Comparison of ENCODE assay signal across 8 cellular contexts in the genomic region with DNA sequence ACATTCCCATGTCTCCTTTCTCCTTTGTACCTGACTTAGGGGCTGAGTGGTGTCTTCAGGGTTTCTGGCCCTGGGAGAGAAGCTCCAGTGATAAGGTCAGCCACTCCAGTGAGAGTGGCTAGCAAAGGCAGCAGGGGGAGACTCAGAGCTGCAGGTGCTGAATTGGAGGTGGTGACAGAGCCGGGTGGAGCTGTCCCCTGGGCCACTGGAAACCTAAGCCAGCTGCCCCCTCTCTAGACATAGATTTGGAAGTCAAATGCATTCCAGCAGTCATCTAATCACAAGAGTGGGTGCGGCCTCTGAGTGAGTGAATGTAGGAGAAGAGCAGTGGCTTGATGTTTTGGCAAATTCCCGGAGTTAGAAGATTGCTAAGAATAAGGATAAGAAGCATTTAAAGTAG. TPM values are rescaled to one million over a fixed set of nuclear protein-coding genes. Genes with fewer than 3 reads are reported as not detected.
DNase-seq lines count a peak whose midpoint lies in the region; TF ChIP-seq lines count a peak whose summit lies in the region.

No MANE protein-coding gene starts in this region.

- peak overlapping the region; percentile 10 to 51 (median 43) for H3K27ac Mint-ChIP-seq in nephron

- peaks cover 55% of the 10 kb centered on the region for H3K4me1 Mint-ChIP-seq in nephron

- H3K4me3 Mint-ChIP-seq in nephron = no peak overlapping the region

- no peaks in the 10 kb centered on the region for H3K27me3 Mint-ChIP-seq in nephron (ENCODE audit: low read depth)

- TF ChIP-seq CTCF in GM12872 (IDR thresholded peaks at IDR 0.05; ENCODE audit: insufficient read depth, low read depth, low read length) (peak; percentile 57), nephron (IDR thresholded peaks at IDR 0.05; ENCODE audit: unreplicated experiment in 3 of 3) (peak in 1 of 3 experiments; percentile 34)

- peak; percentile 40 for DNase-seq in HT1080 (ENCODE audit: low read depth)
- peak; percentile 23 for DNase-seq in cerebellar cortex (ENCODE audit: low spot score)
- DNase-seq in NOMO-1 treated with DMSO at 0.1 percent for 48 hours (lab: John Stamatoyannopoulos, UW; ENCODE audit: unreplicated experiment) = no peak
- DNase-seq in foreskin melanocyte = no peak
- no peak for DNase-seq in activated CD4-positive, alpha-beta T cell treated with anti-CD3 and anti-CD28 coated beads for 1 hour
- no peak for DNase-seq in NCI-H345 (lab: John Stamatoyannopoulos, UW)

- H3K9me3 Mint-ChIP-seq in nephron = no peaks in the 10 kb centered on the region

- H3K36me3 Mint-ChIP-seq in nephron (ENCODE audit: low read depth) = peaks cover 19% of the 10 kb centered on the region

RNA-seq across cellular contexts. Expression of a gene that starts 28.5 kb away (rescaled TPM):
- 19.0 and 28.0 TPM in 2 replicates for total RNA-seq in HT1080 (2014; rRNA removed; shearing (Covaris generic))
- polyA plus RNA-seq in HT1080 (2015; cell fraction: cytosol; rRNA removed) = 5.0 and 6.3 TPM in 2 replicates
- 6.3 and 7.8 TPM in 2 replicates for polyA plus RNA-seq in HT1080 (2015; cell fraction: nucleus; rRNA removed)

Comparison
In these comparisons a context has a peak if more than half of its experiments do, and no peak if none do; other contexts are left out.
1. DNase-seq: peak in HT1080 (single experiment) and cerebellar cortex (single experiment); none in NOMO-1 treated with DMSO at 0.1 percent for 48 hours (single experiment), foreskin melanocyte (single experiment), activated CD4-positive, alpha-beta T cell treated with anti-CD3 and anti-CD28 coated beads for 1 hour (single experiment) and NCI-H345 (single experiment).